ENCODE assay signal across 13 cellular contexts in genomic region chr2:70049261-70049660, GRCh38.
"Had no signal": no experiment of that assay in that cellular context is flagged by ENCODE, and none has a peak within 500 bp of the region (broad histone marks: within the 10 kb centered on the region; RNA-seq: fewer than 3 reads in every experiment).

No MANE protein-coding gene starts in this region.

- DNase-seq: activated CD4-positive, alpha-beta T cell treated with anti-CD3 and anti-CD28 coated beads, Interleukin-2, amount 50 U/mL, for 4 hours; activated gamma-delta T cell; activated T-cell treated with anti-CD3 and anti-CD28 coated beads, Interleukin-2, amount 50 U/mL, for 4 hours; dermis blood vessel endothelial cell; foreskin fibroblast; left cardiac atrium; mesenchymal stem cell; occipital lobe; stimulated activated naive CD4-positive, alpha-beta T cell treated with Interleukin-2 at 50 U/mL for 16 hours; trophoblast cell had no signal

- H3K9me3 Mint-ChIP-seq: activated naive CD4-positive, alpha-beta T cell treated with anti-CD3 and anti-CD28 coated beads, Interleukin-2, amount 50 U/mL, for 24 hours; activated T-cell treated with anti-CD3 and anti-CD28 coated beads, Interleukin-2, amount 50 U/mL, for 4 hours; nephron had no signal

- H3K27me3 Mint-ChIP-seq: activated naive CD4-positive, alpha-beta T cell treated with anti-CD3 and anti-CD28 coated beads, Interleukin-2, amount 50 U/mL, for 24 hours had no signal

- ATAC-seq: left cardiac atrium had no signal

- H3K27me3 ChIP-seq: suprapubic skin had no signal

- H3K27ac Mint-ChIP-seq: activated naive CD4-positive, alpha-beta T cell treated with anti-CD3 and anti-CD28 coated beads, Interleukin-2, amount 50 U/mL, for 24 hours; nephron had no signal

- H3K9me3 ChIP-seq: suprapubic skin had no signal

- H3K27ac ChIP-seq: suprapubic skin had no signal

- H3K4me3 ChIP-seq: suprapubic skin had no signal

- H3K4me3 Mint-ChIP-seq: activated naive CD4-positive, alpha-beta T cell treated with anti-CD3 and anti-CD28 coated beads, Interleukin-2, amount 50 U/mL, for 24 hours; activated T-cell treated with anti-CD3 and anti-CD28 coated beads, Interleukin-2, amount 50 U/mL, for 4 hours; nephron had no signal

- H3K4me1 Mint-ChIP-seq: nephron had no signal
